In the genomic region with DNA sequence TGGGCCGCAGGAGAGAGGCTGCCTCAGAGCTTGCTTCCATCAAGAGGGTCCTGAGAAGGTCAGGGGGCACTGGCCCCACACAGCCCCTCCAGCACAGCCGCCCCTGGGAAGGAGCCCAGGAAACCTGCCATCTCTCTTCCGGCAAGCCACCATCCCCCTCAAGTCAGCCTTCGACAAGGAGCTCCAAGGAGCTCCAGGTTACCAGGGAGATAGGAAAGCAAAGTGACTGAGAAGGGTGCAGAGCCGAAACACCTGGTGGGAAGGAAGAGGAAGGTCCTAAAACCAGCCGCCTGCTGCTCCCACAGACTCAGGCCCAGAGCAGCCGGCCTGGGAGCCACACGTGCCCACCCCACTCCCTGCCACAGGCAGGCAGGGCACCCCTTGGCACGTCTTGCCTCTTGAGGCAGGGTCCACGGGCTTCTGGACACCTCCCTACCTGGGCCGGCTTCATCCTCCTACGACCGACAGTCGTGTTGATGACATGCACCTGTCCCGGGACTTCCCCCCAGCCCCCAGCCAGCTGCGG, we compare ENCODE assay signal across 27 cellular contexts.
A peak's percentile ranks its signal among the peaks of the same experiment; 100 is the strongest.
DNase-seq lines count a peak whose midpoint lies in the region; ATAC-seq, FAIRE-seq and TF ChIP-seq lines count a peak whose summit lies in the region.
"Had no signal": no experiment of that assay in that cellular context is flagged by ENCODE, and none has a peak within 500 bp of the region (broad histone marks: within the 10 kb centered on the region; RNA-seq: fewer than 3 reads in every experiment).

No MANE protein-coding gene starts in this region.

- H3K27ac ChIP-seq in endodermal cell (ENCODE audit: low read depth, low read length) = no peak overlapping the region
- no peak overlapping the region for H3K27ac ChIP-seq in psoas muscle
- H3K27ac ChIP-seq in SK-N-SH (ENCODE audit: low read depth in 2 of 2, low read length in 1 of 2) = no peak overlapping the region
- H3K27ac ChIP-seq: A549, epithelial cell of prostate, KMS-11, Peyer's patch, sigmoid colon, thoracic aorta had no signal

- H3K27ac Mint-ChIP-seq in endodermal cell = no peak overlapping the region
- no peak overlapping the region for H3K27ac Mint-ChIP-seq in type B pancreatic cell
- H3K27ac Mint-ChIP-seq: activated CD4-positive, alpha-beta memory T cell treated with anti-CD3 and anti-CD28 coated beads for 36 hours; activated naive CD4-positive, alpha-beta T cell treated with anti-CD3 and anti-CD28 coated beads, Interleukin-2, amount 10 ng/mL, durations not matched to agents 7 days and 5 days; nephron progenitor cell had no signal

- CTCF ChIA-PET in SK-N-SH (lab: Yijun Ruan, JAX) = interaction anchor here (0.9 to 2.8 kb wide), 5 partner anchors 10 to 110 kb away, joined by 3 to 13 read pairs (median 4); a partner anchor contains a TSS

- 85 to 93% methylated on average over 5 to 16 of the region's 16 CpGs for WGBS in endodermal cell (ENCODE audit: insufficient coverage in 1 of 2, insufficient read length in 1 of 2), 2 experiments
- 81 to 86% (median 82%) methylated on average over 12 to 16 of the region's 16 CpGs for whole genome bisulfite sequencing in psoas muscle, 3 donors
- WGBS in SK-N-SH (ENCODE audit: low lambda C conversion rate) = 88% methylated on average over 13 of the region's 16 CpGs

- H3K9me3 ChIP-seq in endodermal cell (ENCODE audit: control insufficient read depth, low read length) = no peaks in the 10 kb centered on the region
- no peaks in the 10 kb centered on the region for H3K9me3 ChIP-seq in psoas muscle
- no peaks in the 10 kb centered on the region for H3K9me3 ChIP-seq in SK-N-SH
- H3K9me3 ChIP-seq: A549, Peyer's patch, sigmoid colon, thoracic aorta had no signal

- H3K27me3 ChIP-seq in endodermal cell (ENCODE audit: control insufficient read depth, insufficient read depth, low read length, poor library complexity, severe bottlenecking) (no peaks in the 10 kb centered on the region), psoas muscle (ENCODE audit: insufficient read depth in 3 of 3, low read length in 2 of 3) (no peaks in the 10 kb centered on the region), SK-N-SH (ENCODE audit: insufficient read depth) (no peaks in the 10 kb centered on the region)
- H3K27me3 ChIP-seq: Peyer's patch, sigmoid colon had no signal

- no peak overlapping the region for H3K4me2 ChIP-seq in SK-N-SH
- H3K4me2 ChIP-seq: A549, KMS-11 had no signal

- no peaks in the 10 kb centered on the region for H3K36me3 ChIP-seq in endodermal cell (ENCODE audit: control insufficient read depth, insufficient read depth, low read length)
- H3K36me3 ChIP-seq in psoas muscle (ENCODE audit: insufficient read depth in 1 of 2, low read depth in 1 of 2) = peaks cover 0 to 13% of the 10 kb centered on the region in 2 donors
- H3K36me3 ChIP-seq in SK-N-SH (replicated peaks in 1 of 2; ENCODE audit: control insufficient read depth in 1 of 2, insufficient read depth in 2 of 2, low read length in 1 of 2) = peaks cover 6 to 17% of the 10 kb centered on the region in 2 experiments

- no peak for TF ChIP-seq EP300 in SK-N-SH (IDR thresholded peaks at IDR 0.05; ENCODE audit: borderline replicate concordance in 1 of 2, low read depth in 1 of 2, low read length in 1 of 2)

- FAIRE-seq in HTR-8/SVneo (lab: Jason Lieb, UNC) = peak; percentile 9
- FAIRE-seq: A549, GM18507, islet of Langerhans had no signal

- H3K27me3 Mint-ChIP-seq in endodermal cell (ENCODE audit: insufficient read depth) (no peaks in the 10 kb centered on the region), type B pancreatic cell (no peaks in the 10 kb centered on the region)
- H3K27me3 Mint-ChIP-seq: activated CD4-positive, alpha-beta memory T cell treated with anti-CD3 and anti-CD28 coated beads for 36 hours; activated naive CD4-positive, alpha-beta T cell treated with anti-CD3 and anti-CD28 coated beads, Interleukin-2, amount 10 ng/mL, durations not matched to agents 7 days and 5 days had no signal

- H3K9ac ChIP-seq in endodermal cell (ENCODE audit: extremely low read depth, low read length, poor library complexity, severe bottlenecking) = no peak overlapping the region
- no peak overlapping the region for H3K9ac ChIP-seq in SK-N-SH
- H3K9ac ChIP-seq: KMS-11 had no signal

- ATAC-seq in psoas muscle (no peak), HG03139 (IDR thresholded peaks at IDR 0.05; ENCODE audit: unreplicated experiment) (no peak)
- ATAC-seq: A549 had no signal

- TF ChIP-seq CTCF in endodermal cell (conservative IDR thresholded peaks at IDR 0.05) (no peak), psoas muscle (IDR thresholded peaks at IDR 0.05) (no peak), type B pancreatic cell (conservative IDR thresholded peaks at IDR 0.05) (no peak), SK-N-SH (IDR thresholded peaks at IDR 0.05) (no peak)

- H3K79me2 ChIP-seq in SK-N-SH (ENCODE audit: insufficient read depth) = no peaks in the 10 kb centered on the region; the same call in 1 of the 2 replicates

- POLR2A ChIA-PET in SK-N-SH (lab: Yijun Ruan, JAX) = interaction anchor here (0.6 to 1.0 kb wide), 2 partner anchors 19 to 85 kb away, joined by 3 read pairs; no protein-coding TSS in a partner anchor

- H3K36me3 Mint-ChIP-seq in endodermal cell (ENCODE audit: low read depth) (peaks cover 11% of the 10 kb centered on the region), type B pancreatic cell (no peaks in the 10 kb centered on the region)

- H3K4me1 Mint-ChIP-seq in endodermal cell (peaks cover 4% of the 10 kb centered on the region), type B pancreatic cell (ENCODE audit: unreplicated experiment) (peaks cover 14% of the 10 kb centered on the region)
- H3K4me1 Mint-ChIP-seq: activated naive CD4-positive, alpha-beta T cell treated with anti-CD3 and anti-CD28 coated beads, Interleukin-2, amount 10 ng/mL, durations not matched to agents 7 days and 5 days had no signal

- DNase-seq in NCI-H2107 treated with DMSO at 0.1 percent for 48 hours (lab: John Stamatoyannopoulos, UW; ENCODE audit: unreplicated experiment) (peak; percentile 32), NCI-H2107 (lab: John Stamatoyannopoulos, UW) (no peak), HTR-8/SVneo (ENCODE audit: insufficient read length, low spot score) (no peak), endodermal cell (peak; percentile 69), psoas muscle (peak; percentile 4 to 38), type B pancreatic cell (ENCODE audit: extremely low spot score, unreplicated experiment) (no peak), SK-N-SH (no peak)
- DNase-seq: activated CD4-positive, alpha-beta memory T cell treated with anti-CD3 and anti-CD28 coated beads for 36 hours; activated CD4-positive, CD25-positive, alpha-beta regulatory T cell treated with anti-CD3 and anti-CD28 coated beads, Interleukin-2, amount 50 U/mL, for 72 hours; activated CD8-positive, alpha-beta memory T cell treated with anti-CD3 and anti-CD28 coated beads, Interleukin-2, amount 50 U/mL, for 48 hours; activated naive CD4-positive, alpha-beta T cell treated with anti-CD3 and anti-CD28 coated beads, Interleukin-2, amount 10 ng/mL, durations not matched to agents 7 days and 5 days; AML-193; amniotic stem cell; DND-41; HCEC 1CT; NCI-H1436 treated with DMSO at 0.1 percent for 48 hours; nephron progenitor cell; Peyer's patch; sigmoid colon; stimulated activated naive CD4-positive, alpha-beta T cell had no signal

- intact Hi-C loops in psoas muscle (cut with DNase I) = no loop called here

- H3K4me3 Mint-ChIP-seq in endodermal cell (no peak overlapping the region), type B pancreatic cell (no peak overlapping the region)
- H3K4me3 Mint-ChIP-seq: activated CD4-positive, alpha-beta memory T cell treated with anti-CD3 and anti-CD28 coated beads for 36 hours; activated naive CD4-positive, alpha-beta T cell treated with anti-CD3 and anti-CD28 coated beads, Interleukin-2, amount 10 ng/mL, durations not matched to agents 7 days and 5 days had no signal

- H3K4me3 ChIP-seq in endodermal cell (ENCODE audit: low read length) = no peak overlapping the region
- no peak overlapping the region for H3K4me3 ChIP-seq in psoas muscle
- no peak overlapping the region; a peak in 1 of 4 replicates for H3K4me3 ChIP-seq in SK-N-SH (ENCODE audit: low read depth in 2 of 2, low read length in 1 of 2)
- H3K4me3 ChIP-seq: A549, Peyer's patch, sigmoid colon, thoracic aorta had no signal

- no peak overlapping the region for H2AFZ ChIP-seq in SK-N-SH (ENCODE audit: low read depth)

- H3K9me2 ChIP-seq in SK-N-SH = no peaks in the 10 kb centered on the region

- TF ChIP-seq RAD21 in SK-N-SH (IDR thresholded peaks at IDR 0.05; ENCODE audit: low read length) = no peak

- H3K9me3 Mint-ChIP-seq in endodermal cell = no peaks in the 10 kb centered on the region
- no peaks in the 10 kb centered on the region for H3K9me3 Mint-ChIP-seq in type B pancreatic cell
- H3K9me3 Mint-ChIP-seq: activated CD4-positive, alpha-beta memory T cell treated with anti-CD3 and anti-CD28 coated beads for 36 hours; activated naive CD4-positive, alpha-beta T cell treated with anti-CD3 and anti-CD28 coated beads, Interleukin-2, amount 10 ng/mL, durations not matched to agents 7 days and 5 days; nephron progenitor cell had no signal

- H3F3A ChIP-seq in SK-N-SH (replicated peaks; ENCODE audit: insufficient read depth) = peaks cover 18% of the 10 kb centered on the region

- peaks cover 20% of the 10 kb centered on the region for H4K20me1 ChIP-seq in SK-N-SH (ENCODE audit: insufficient read depth)

- no peaks in the 10 kb centered on the region for H3K4me1 ChIP-seq in endodermal cell (ENCODE audit: control insufficient read depth, insufficient read depth, low read length)
- peaks cover 5% of the 10 kb centered on the region for H3K4me1 ChIP-seq in psoas muscle
- peaks cover 25 to 26% of the 10 kb centered on the region in 2 experiments; a peak in 3 of 4 replicates for H3K4me1 ChIP-seq in SK-N-SH (ENCODE audit: control insufficient read depth in 1 of 2, insufficient read depth in 2 of 2, low read depth in 1 of 2, low read length in 1 of 2)

Comparison
In these comparisons a context has a peak if more than half of its experiments do, and no peak if none do; other contexts are left out.
1. DNase-seq: peak in NCI-H2107 treated with DMSO at 0.1 percent for 48 hours (single experiment), endodermal cell (single experiment) and psoas muscle (2 of 2); none in NCI-H2107 (single experiment), HTR-8/SVneo (single experiment), type B pancreatic cell (single experiment) and SK-N-SH (single experiment).